In genomic region chr11:66850588-66851250, GRCh38 we compare ENCODE assay signal across 21 cellular contexts. TPM values are rescaled to one million over a fixed set of nuclear protein-coding genes. Genes with fewer than 3 reads are reported as not detected.
DNase-seq lines count a peak whose midpoint lies in the region; ATAC-seq, FAIRE-seq and TF ChIP-seq lines count a peak whose summit lies in the region.
"Had no signal": no experiment of that assay in that cellular context is flagged by ENCODE, and none has a peak within 500 bp of the region (broad histone marks: within the 10 kb centered on the region; RNA-seq: fewer than 3 reads in every experiment).

No MANE protein-coding gene starts in this region.

- in situ Hi-C loops in K562 (cut with MboI) (loop anchor here (5.0 kb wide), 1 partner anchor 127 kb away; the partner anchor contains the start of gene C11orf86), ACHN (cut with HindIII; ENCODE audit: low pct_ligation_motif_present, low pct_unique_long_range_greater_than_20kb, low sequenced_read_pairs) (no loop called here)

- no peaks in the 10 kb centered on the region for H3K9me1 ChIP-seq in K562 (ENCODE audit: control insufficient read depth, insufficient read depth, low read length)

- H4K8ac ChIP-seq in neuronal stem cell (ENCODE audit: low read depth, low read length) = no peak overlapping the region

- 91% methylated on average over 23 of the region's 24 CpGs for WGBS in K562 (ENCODE audit: insufficient coverage, low coverage, missing lambda C conversion rate)
- WGBS in neuronal stem cell (ENCODE audit: extremely low coverage in 2 of 2, insufficient read length in 2 of 2, insufficient replicate concordance in 1 of 2), 2 donors = no CpG with 5 or more reads among the region's 24 CpGs
- WGBS in aorta, 2 donors = 86 to 89% methylated on average over 24 of the region's 24 CpGs

- no peak for ATAC-seq in stimulated activated naive CD8-positive, alpha-beta T cell treated with anti-CD3 and anti-CD28 coated beads, Interleukin-15, amount 100 ng/mL, for 72 hours
- ATAC-seq in stimulated activated naive CD8-positive, alpha-beta T cell treated with anti-CD3 and anti-CD28 coated beads, Interleukin-15, Interleukin-2, amounts not matched to agents 100 U/mL and 50 U/mL, for 24 hours = no peak
- no peak for ATAC-seq in K562
- ATAC-seq in aorta (ENCODE audit: low FRiP score) = no peak
- no peak for ATAC-seq in GM21576 (IDR thresholded peaks at IDR 0.05; ENCODE audit: unreplicated experiment)
- no peak for ATAC-seq in HG02981 (IDR thresholded peaks at IDR 0.05; ENCODE audit: unreplicated experiment)
- ATAC-seq: activated naive CD4-positive, alpha-beta T cell treated with anti-CD3 and anti-CD28 coated beads, Interleukin-2, amount 50 U/mL, for 72 hours had no signal

- intact Hi-C loops in K562 (cut with micrococcal nuclease) (no loop called here), aorta (cut with DNase I) (no loop called here)

- H3K27me3 ChIP-seq in K562 (ENCODE audit: control insufficient read depth in 2 of 2, insufficient read depth in 2 of 2, low read length in 2 of 2) = no peaks in the 10 kb centered on the region
- no peaks in the 10 kb centered on the region for H3K27me3 ChIP-seq in neuronal stem cell (ENCODE audit: control insufficient read depth in 3 of 3, insufficient read depth in 3 of 3, low read depth in 1 of 3, low read length in 3 of 3)
- no peaks in the 10 kb centered on the region for H3K27me3 ChIP-seq in aorta (ENCODE audit: control insufficient read depth in 1 of 2, insufficient read depth in 2 of 2, low read length in 1 of 2)
- H3K27me3 ChIP-seq: colonic mucosa, right atrium auricular region had no signal

- H3K9me3 ChIP-seq in K562 (replicated peaks; ENCODE audit: control insufficient read depth, insufficient read depth, low read depth, low read length) = no peaks in the 10 kb centered on the region
- H3K9me3 ChIP-seq in neuronal stem cell (replicated peaks in 1 of 2; ENCODE audit: control insufficient read depth in 2 of 2, insufficient read depth in 1 of 2, low read depth in 1 of 2, low read length in 2 of 2) = no peaks in the 10 kb centered on the region
- no peaks in the 10 kb centered on the region for H3K9me3 ChIP-seq in aorta (ENCODE audit: control insufficient read depth, low read length)
- H3K9me3 ChIP-seq: colonic mucosa, right atrium auricular region had no signal

- H3K4me1 Mint-ChIP-seq in stimulated activated naive CD8-positive, alpha-beta T cell treated with anti-CD3 and anti-CD28 coated beads, Interleukin-15, amount 100 ng/mL, for 72 hours = peaks cover 21% of the 10 kb centered on the region

- H3K23ac ChIP-seq in neuronal stem cell (ENCODE audit: low read depth, low read length, poor library complexity) = peak overlapping the region; percentile 80

- no peaks in the 10 kb centered on the region for H3K9me3 Mint-ChIP-seq in stimulated activated naive CD8-positive, alpha-beta T cell treated with anti-CD3 and anti-CD28 coated beads, Interleukin-15, amount 100 ng/mL, for 72 hours
- H3K9me3 Mint-ChIP-seq: activated naive CD4-positive, alpha-beta T cell treated with anti-CD3 and anti-CD28 coated beads, Interleukin-2, amount 50 U/mL, for 72 hours had no signal

- FAIRE-seq in K562 (lab: Jason Lieb, UNC) = no peak
- FAIRE-seq: TTC549 had no signal

- no peak overlapping the region for H2BK15ac ChIP-seq in neuronal stem cell (ENCODE audit: low read length)

- CTCF ChIA-PET in K562 (lab: Yijun Ruan, JAX; ENCODE audit: low intra/inter-chr PET ratio) = no interaction called here

- H2BK12ac ChIP-seq in neuronal stem cell (ENCODE audit: low read length) = peak overlapping the region; percentile 41

- H3K9ac ChIP-seq in K562 (ENCODE audit: insufficient read depth in 1 of 2, low read depth in 2 of 2, low read length in 2 of 2) (no peak overlapping the region; a peak in 2 of 4 replicates), neuronal stem cell (ENCODE audit: low read depth, low read length, poor library complexity) (no peak overlapping the region)

- no peak overlapping the region for H3K14ac ChIP-seq in neuronal stem cell (ENCODE audit: low read length)

- peaks cover 9 to 60% of the 10 kb centered on the region in 2 experiments; a peak in 4 of 5 replicates for H3K4me1 ChIP-seq in K562 (replicated peaks in 1 of 2; ENCODE audit: control insufficient read depth in 2 of 2, insufficient read depth in 2 of 2, low read length in 2 of 2)
- H3K4me1 ChIP-seq in neuronal stem cell (ENCODE audit: control insufficient read depth in 2 of 2, insufficient read depth in 1 of 2, low read depth in 1 of 2, low read length in 2 of 2) = peaks cover 3 to 7% of the 10 kb centered on the region in 2 donors
- no peaks in the 10 kb centered on the region for H3K4me1 ChIP-seq in aorta (ENCODE audit: control insufficient read depth in 1 of 2, insufficient read depth in 2 of 2, low read length in 2 of 2)

- H2BK120ac ChIP-seq in neuronal stem cell (ENCODE audit: low read depth, low read length) = no peak overlapping the region

- TF ChIP-seq RAD21 in K562 (CRISPR knock-in tag; conservative IDR thresholded peaks at IDR 0.05 in 1 of 2, IDR thresholded peaks at IDR 0.05 in 1 of 2) = no peak

- no peak overlapping the region for H3K4me2 ChIP-seq in K562 (ENCODE audit: insufficient read depth, low read length)
- no peak overlapping the region for H3K4me2 ChIP-seq in neuronal stem cell (ENCODE audit: insufficient read depth, low read length, poor library complexity, severe bottlenecking)

- TF ChIP-seq POLR2A in K562 (conservative IDR thresholded peaks at IDR 0.05) = no peak

- no peak overlapping the region for H4K91ac ChIP-seq in neuronal stem cell (ENCODE audit: low read depth, low read length, poor library complexity)

- H3K36me3 ChIP-seq in K562 (ENCODE audit: control insufficient read depth, insufficient read depth, low read length) = peaks cover 42% of the 10 kb centered on the region; the same call in 2 of the 3 replicates
- H3K36me3 ChIP-seq in neuronal stem cell (replicated peaks in 1 of 2; ENCODE audit: control insufficient read depth in 2 of 2, insufficient read depth in 2 of 2, low read length in 2 of 2) = peaks cover 20 to 39% of the 10 kb centered on the region in 2 donors
- no peaks in the 10 kb centered on the region for H3K36me3 ChIP-seq in aorta (ENCODE audit: control insufficient read depth in 1 of 2, insufficient read depth in 2 of 2, low read length in 1 of 2)

- H3K79me1 ChIP-seq in neuronal stem cell (ENCODE audit: low read depth, low read length) = peaks cover 4% of the 10 kb centered on the region

- no peak overlapping the region for H2BK5ac ChIP-seq in neuronal stem cell (ENCODE audit: low read length)

- peak overlapping the region; percentile 46 for H2AK5ac ChIP-seq in neuronal stem cell (ENCODE audit: low read depth, low read length)

- no peaks in the 10 kb centered on the region for H3K27me3 Mint-ChIP-seq in stimulated activated naive CD8-positive, alpha-beta T cell treated with anti-CD3 and anti-CD28 coated beads, Interleukin-15, amount 100 ng/mL, for 72 hours
- H3K27me3 Mint-ChIP-seq: CD4-positive, alpha-beta memory T cell had no signal

- H3K4me3 Mint-ChIP-seq in stimulated activated naive CD8-positive, alpha-beta T cell treated with anti-CD3 and anti-CD28 coated beads, Interleukin-15, amount 100 ng/mL, for 72 hours = no peak overlapping the region
- H3K4me3 Mint-ChIP-seq: CD4-positive, alpha-beta memory T cell had no signal

- H3K18ac ChIP-seq in neuronal stem cell (ENCODE audit: low read length) = no peak overlapping the region

- POLR2A ChIA-PET in K562 (lab: Yijun Ruan, JAX) = interaction anchor here (1.1 kb wide), 1 partner anchor 9 kb away, joined by 3 read pairs; no protein-coding TSS in a partner anchor

- H3K27ac ChIP-seq in K562 (ENCODE audit: extremely low read depth, low read depth, low read length) (no peak overlapping the region), neuronal stem cell (replicated peaks; ENCODE audit: low read length) (no peak overlapping the region), aorta (ENCODE audit: low read depth in 1 of 2, low read length in 2 of 2) (no peak overlapping the region)
- H3K27ac ChIP-seq: colonic mucosa, right atrium auricular region had no signal

- no peak overlapping the region for H3K4me3 ChIP-seq in K562
- H3K4me3 ChIP-seq in neuronal stem cell (ENCODE audit: low read length in 2 of 2) = no peak overlapping the region
- no peak overlapping the region for H3K4me3 ChIP-seq in aorta (ENCODE audit: low read length in 2 of 2)
- H3K4me3 ChIP-seq: colonic mucosa, right atrium auricular region had no signal

- no TSS peak for BruUV-seq in K562 (replicated peaks; lab: Mats Ljungman, UMichigan)

- TF ChIP-seq EP300 in K562 (IDR thresholded peaks at IDR 0.05; ENCODE audit: low read length) = no peak

- H3K79me2 ChIP-seq in K562 (ENCODE audit: control insufficient read depth, insufficient read depth, low read length) = peaks cover 4% of the 10 kb centered on the region; the same call in 2 of the 3 replicates

- peak overlapping the region; percentile 10 to 22 for H3K27ac Mint-ChIP-seq in stimulated activated naive CD8-positive, alpha-beta T cell treated with anti-CD3 and anti-CD28 coated beads, Interleukin-15, amount 100 ng/mL, for 72 hours

- TF ChIP-seq CTCF in K562 (IDR thresholded peaks at IDR 0.05 in 2 of 3, conservative IDR thresholded peaks at IDR 0.05 in 1 of 3; ENCODE audit: insufficient read depth in 2 of 3, low read depth in 1 of 3, low read length in 3 of 3) = no peak

- no peaks in the 10 kb centered on the region for H4K20me1 ChIP-seq in K562 (replicated peaks; ENCODE audit: control insufficient read depth, insufficient read depth, low read length)

- H3K4ac ChIP-seq in neuronal stem cell (ENCODE audit: low read length) = no peak overlapping the region

- DNase-seq in stimulated activated naive CD8-positive, alpha-beta T cell treated with anti-CD3 and anti-CD28 coated beads, Interleukin-15, amount 100 ng/mL, for 72 hours = no peak
- no peak for DNase-seq in stimulated activated naive CD8-positive, alpha-beta T cell treated with anti-CD3 and anti-CD28 coated beads, Interleukin-15, Interleukin-2, amounts not matched to agents 100 U/mL and 50 U/mL, for 24 hours
- DNase-seq in K562 (ENCODE audit: extremely low read depth in 1 of 4, low spot score in 3 of 4) (no peak), neuronal stem cell (ENCODE audit: low spot score) (no peak), aorta (peak; percentile 50 to 74), ACHN (no peak)
- DNase-seq: activated CD4-positive, CD25-positive, alpha-beta regulatory T cell treated with anti-CD3 and anti-CD28 coated beads, Interleukin-2, amount 50 U/mL, for 72 hours; activated T-cell treated with anti-CD3 and anti-CD28 coated beads, Interleukin-2, amount 50 U/mL, for 48 hours; CD4-positive, alpha-beta memory T cell; colonic mucosa; DMS153; mesenchymal stem cell; NCI-H1105; NCI-H2029; NCI-H82; nucleus accumbens had no signal

- H2AFZ ChIP-seq in K562 (ENCODE audit: low read depth, low read length) (no peak overlapping the region), neuronal stem cell (ENCODE audit: low read length) (no peak overlapping the region)

RNA-seq across cellular contexts. Expression of gene LRFN4, which starts 6.1 kb away (rescaled TPM):
- total RNA-seq in K562 (2011; cell fraction: chromatin; rRNA removed; ENCODE audit: low replicate concordance) = 6.4 and 27.6 TPM in 2 replicates
- 47.9 and 52.9 TPM in 2 replicates for total RNA-seq in K562 (2011; cell fraction: nucleolus; rRNA removed)
- total RNA-seq in K562 (2011; cell fraction: nucleoplasm; rRNA removed) = 13.7 and 16.8 TPM in 2 replicates
- total RNA-seq in K562 (2014; rRNA removed) (41.3 and 53.0 TPM in 2 replicates), K562 (2014; rRNA removed; fragmentation: Illumina TruSeq; extraction: Trizol) (1.1 and 1.5 TPM in 2 replicates), K562 (2015; rRNA removed; fragmentation: Illumina TruSeq; extraction: Trizol) (19.4 and 23.0 TPM in 2 replicates), K562 (2021) (59.5 and 60.1 TPM in 2 replicates), aorta (10 to 100 TPM in 1 of 2 donors, 1 to 10 TPM in 1; 7.3 to 12.4 TPM)
- polyA plus RNA-seq in K562 (2011; rRNA removed) (6.7 and 11.3 TPM in 2 replicates), K562 (2014; fragmentation: Illumina TruSeq; extraction: Trizol) (1.1 and 9.0 TPM in 2 replicates), K562 (2014; fragmentation: Nextera tagmentation; extraction: Ambion mirVana) (under 1 TPM; 0.10 to 0.14 TPM), K562 (2014; rRNA removed) (31.5 and 32.3 TPM in 2 replicates), aorta (10 to 100 TPM in 1 of 2 donors, 1 to 10 TPM in 1; 4.4 to 13.8 TPM)
- 17.4 and 75.5 TPM in 2 replicates for polyA plus RNA-seq in K562 (2011; cell fraction: cytosol; rRNA removed)
- polyA plus RNA-seq in K562 (2011; cell fraction: nucleus; rRNA removed) = 36.1 and 82.9 TPM in 2 replicates
- 18.4 and 21.2 TPM in 2 replicates for polyA plus RNA-seq in K562 (2012)
- 1.4 and 3.4 TPM in 2 replicates for polyA minus RNA-seq in K562 (2011; rRNA and poly(A)+ RNA removed)
- polyA minus RNA-seq in K562 (2011; cell fraction: cytosol; rRNA and poly(A)+ RNA removed) = 23.3 and 29.6 TPM in 2 replicates
- 12.9 and 13.5 TPM in 2 replicates for polyA minus RNA-seq in K562 (2011; cell fraction: nucleus; rRNA and poly(A)+ RNA removed)
- 19.8 TPM for polyA plus RNA-seq in neuronal stem cell (2013, experiment 1 of 2)
- 20.8 TPM for polyA plus RNA-seq in neuronal stem cell (2013, experiment 2 of 2)

RNA-seq across cellular contexts. Expression of gene RCE1, which starts 7.5 kb away (rescaled TPM):
- total RNA-seq in K562 (2011; cell fraction: chromatin; rRNA removed; ENCODE audit: low replicate concordance) = 20.0 and 55.8 TPM in 2 replicates
- total RNA-seq in K562 (2011; cell fraction: nucleolus; rRNA removed) = 76.0 and 85.1 TPM in 2 replicates
- 47.9 and 52.4 TPM in 2 replicates for total RNA-seq in K562 (2011; cell fraction: nucleoplasm; rRNA removed)
- total RNA-seq in K562 (2014; rRNA removed) = 41.3 and 41.5 TPM in 2 replicates
- 8.8 and 10.6 TPM in 2 replicates for total RNA-seq in K562 (2014; rRNA removed; fragmentation: Illumina TruSeq; extraction: Trizol)
- total RNA-seq in K562 (2015; rRNA removed; fragmentation: Illumina TruSeq; extraction: Trizol) = 17.8 and 18.7 TPM in 2 replicates
- total RNA-seq in K562 (2021) = 26.3 and 27.7 TPM in 2 replicates
- 13.9 and 25.0 TPM in 2 replicates for polyA plus RNA-seq in K562 (2011; rRNA removed)
- 36.6 and 88.7 TPM in 2 replicates for polyA plus RNA-seq in K562 (2011; cell fraction: cytosol; rRNA removed)
- 50.0 and 76.3 TPM in 2 replicates for polyA plus RNA-seq in K562 (2011; cell fraction: nucleus; rRNA removed)
- 24.5 and 28.6 TPM in 2 replicates for polyA plus RNA-seq in K562 (2012)
- polyA plus RNA-seq in K562 (2014; fragmentation: Illumina TruSeq; extraction: Trizol) = 15.1 and 20.9 TPM in 2 replicates
- polyA plus RNA-seq in K562 (2014; fragmentation: Nextera tagmentation; extraction: Ambion mirVana) = 1 to 10 TPM in 1 of 2 experiments, under 1 TPM in 1; 0.75 to 3.0 TPM
- polyA plus RNA-seq in K562 (2014; rRNA removed) = 31.1 and 31.9 TPM in 2 replicates
- polyA minus RNA-seq in K562 (2011; rRNA and poly(A)+ RNA removed) = 6.2 and 7.5 TPM in 2 replicates
- 16.9 and 20.8 TPM in 2 replicates for polyA minus RNA-seq in K562 (2011; cell fraction: cytosol; rRNA and poly(A)+ RNA removed)
- 22.8 and 26.4 TPM in 2 replicates for polyA minus RNA-seq in K562 (2011; cell fraction: nucleus; rRNA and poly(A)+ RNA removed)
- 25.4 TPM for polyA plus RNA-seq in neuronal stem cell (2013, experiment 1 of 2)
- polyA plus RNA-seq in neuronal stem cell (2013, experiment 2 of 2) = 23.9 TPM
- total RNA-seq in aorta = 10 to 100 TPM; 11.7 to 14.6 TPM
- 10 to 100 TPM; 14.5 to 23.5 TPM for polyA plus RNA-seq in aorta

Comparison
In these comparisons a context has a peak if more than half of its experiments do, and no peak if none do; other contexts are left out.
1. DNase-seq: peak in aorta (2 of 2); none in stimulated activated naive CD8-positive, alpha-beta T cell treated with anti-CD3 and anti-CD28 coated beads, Interleukin-15, amount 100 ng/mL, for 72 hours (0 of 2), stimulated activated naive CD8-positive, alpha-beta T cell treated with anti-CD3 and anti-CD28 coated beads, Interleukin-15, Interleukin-2, amounts not matched to agents 100 U/mL and 50 U/mL, for 24 hours (single experiment), K562 (0 of 4), neuronal stem cell (single experiment) and ACHN (single experiment).